In genomic region chr19:31666126-31666525, GRCh38 we compare ENCODE assay signal across 2 cellular contexts.
TF ChIP-seq lines count a peak whose summit lies in the region.

No MANE protein-coding gene starts in this region.

TF ChIP-seq in A549, 52 proteins besides CTCF, POLR2A, EP300 and RAD21 (continued from another document):
- no peak for TF ChIP-seq HMGXB4 (CRISPR knock-in tag; IDR thresholded peaks at IDR 0.05; ENCODE audit: borderline replicate concordance)
- TF ChIP-seq CBX8 (IDR thresholded peaks at IDR 0.05): no peak
- no peak for TF ChIP-seq KDM5A (IDR thresholded peaks at IDR 0.05)
- no peak for TF ChIP-seq GATA3 (IDR thresholded peaks at IDR 0.05; ENCODE audit: borderline replicate concordance)
- no peak for TF ChIP-seq MYC (IDR thresholded peaks at IDR 0.05; ENCODE audit: borderline replicate concordance, low read length)
- no peak for TF ChIP-seq RFX5 (IDR thresholded peaks at IDR 0.05)
- TF ChIP-seq RNF2 (IDR thresholded peaks at IDR 0.05; ENCODE audit: borderline replicate concordance, low read depth): no peak
- TF ChIP-seq FOSB (CRISPR knock-in tag; IDR thresholded peaks at IDR 0.05): no peak
- TF ChIP-seq ZFP36 (IDR thresholded peaks at IDR 0.05; ENCODE audit: borderline replicate concordance, partially characterized antibody): no peak
TF ChIP-seq in A549: peak in this region for 0.

TF ChIP-seq in GM23338, 12 proteins besides CTCF, POLR2A, EP300 and RAD21 (continued from another document):
- TF ChIP-seq REST (IDR thresholded peaks at IDR 0.05; ENCODE audit: unreplicated experiment) (no peak), POLR2AphosphoS5 (IDR thresholded peaks at IDR 0.05; ENCODE audit: low read depth) (no peak), CREB1 (CRISPR knock-in tag; IDR thresholded peaks at IDR 0.05; ENCODE audit: low read depth) (no peak), JUNB (IDR thresholded peaks at IDR 0.05; ENCODE audit: unreplicated experiment) (no peak), NANOG (IDR thresholded peaks at IDR 0.05; ENCODE audit: borderline replicate concordance) (no peak), EZH2 (IDR thresholded peaks at IDR 0.05; ENCODE audit: low read depth, unreplicated experiment) (no peak), ZNF114 (CRISPR knock-in tag; IDR thresholded peaks at IDR 0.05) (no peak), ZNF462 (CRISPR knock-in tag; IDR thresholded peaks at IDR 0.05) (no peak), STAT1 (IDR thresholded peaks at IDR 0.05; ENCODE audit: unreplicated experiment) (no peak)
